8 cellular contexts compared by ENCODE assay signal in genomic region chr16:14289692-14290340, GRCh38.
A peak's percentile ranks its signal among the peaks of the same experiment; 100 is the strongest.
DNase-seq lines count a peak whose midpoint lies in the region; ATAC-seq, FAIRE-seq and TF ChIP-seq lines count a peak whose summit lies in the region.

No MANE protein-coding gene starts in this region.

- H3K4me3 ChIP-seq in astrocyte (ENCODE audit: insufficient read depth, low read depth, low read length) = no peak overlapping the region

- H3K4me3 Mint-ChIP-seq in natural killer cell = no peak overlapping the region
- no peak overlapping the region for H3K4me3 Mint-ChIP-seq in natural killer cell treated with Interleukin-12 subunit alpha and Interleukin-12 subunit beta and Interleukin-15 and Interleukin-18, amount 100 ng/mL, for 72 hours
- no peak overlapping the region for H3K4me3 Mint-ChIP-seq in astrocyte (ENCODE audit: unreplicated experiment)
- no peak overlapping the region for H3K4me3 Mint-ChIP-seq in osteocyte (ENCODE audit: unreplicated experiment)

- no peak overlapping the region for H3K4me2 ChIP-seq in astrocyte (ENCODE audit: low read length)

- peaks cover 8% of the 10 kb centered on the region for H3K4me1 ChIP-seq in astrocyte (ENCODE audit: insufficient read depth, low read length)

- H3K27me3 ChIP-seq in astrocyte (ENCODE audit: insufficient read depth, low read length) = no peaks in the 10 kb centered on the region

- intact Hi-C loops in natural killer cell (cut with micrococcal nuclease) = no loop called here

- TF ChIP-seq CTCF in natural killer cell (IDR thresholded peaks at IDR 0.05) (peak; percentile 33), astrocyte (IDR thresholded peaks at IDR 0.05; ENCODE audit: insufficient read depth, low read depth, low read length) (peak; percentile 28), osteocyte (IDR thresholded peaks at IDR 0.05) (peak; percentile 50)

- no peak for DNase-seq in natural killer cell
- no peak for DNase-seq in natural killer cell treated with Interleukin-12 subunit alpha and Interleukin-12 subunit beta and Interleukin-15 and Interleukin-18, amount 100 ng/mL, for 72 hours (ENCODE audit: low spot score)
- DNase-seq in NCI-H1930 (lab: John Stamatoyannopoulos, UW) = peak; percentile 28 to 68
- no peak for DNase-seq in astrocyte (ENCODE audit: low read depth)
- no peak for DNase-seq in osteocyte (ENCODE audit: extremely low spot score, unreplicated experiment)
- DNase-seq in anterior cingulate cortex (lab: John Stamatoyannopoulos, UW) = no peak
- DNase-seq in 8988T = no peak
- DNase-seq in activated CD8-positive, alpha-beta memory T cell treated with anti-CD3 and anti-CD28 coated beads, Interleukin-2, amount 50 U/mL, for 4 hours = no peak

- peaks cover 11% of the 10 kb centered on the region for H3K9me3 ChIP-seq in astrocyte (ENCODE audit: insufficient read depth, low read depth, low read length)

- peaks cover 16 to 29% of the 10 kb centered on the region in 2 donors for H3K4me1 Mint-ChIP-seq in natural killer cell
- peaks cover 15 to 17% of the 10 kb centered on the region in 2 donors for H3K4me1 Mint-ChIP-seq in natural killer cell treated with Interleukin-12 subunit alpha and Interleukin-12 subunit beta and Interleukin-15 and Interleukin-18, amount 100 ng/mL, for 72 hours (ENCODE audit: low read depth in 2 of 2)
- no peaks in the 10 kb centered on the region for H3K4me1 Mint-ChIP-seq in astrocyte (ENCODE audit: low read depth, unreplicated experiment)
- peaks cover 11% of the 10 kb centered on the region for H3K4me1 Mint-ChIP-seq in osteocyte (ENCODE audit: unreplicated experiment)

- no peaks in the 10 kb centered on the region for H3K27me3 Mint-ChIP-seq in natural killer cell (ENCODE audit: low read depth in 2 of 2)
- H3K27me3 Mint-ChIP-seq in natural killer cell treated with Interleukin-12 subunit alpha and Interleukin-12 subunit beta and Interleukin-15 and Interleukin-18, amount 100 ng/mL, for 72 hours = no peaks in the 10 kb centered on the region
- no peaks in the 10 kb centered on the region for H3K27me3 Mint-ChIP-seq in astrocyte (ENCODE audit: low read depth, unreplicated experiment)
- peaks cover 3% of the 10 kb centered on the region for H3K27me3 Mint-ChIP-seq in osteocyte (ENCODE audit: unreplicated experiment)

- no peak overlapping the region for H2AFZ ChIP-seq in astrocyte (ENCODE audit: low read depth, low read length)

- H3K9me3 Mint-ChIP-seq in natural killer cell (peaks cover 3 to 6% of the 10 kb centered on the region in 2 donors), astrocyte (ENCODE audit: unreplicated experiment) (peaks cover 12% of the 10 kb centered on the region), osteocyte (ENCODE audit: unreplicated experiment) (peaks cover 6% of the 10 kb centered on the region)
- peaks cover 4% of the 10 kb centered on the region for H3K9me3 Mint-ChIP-seq in natural killer cell treated with Interleukin-12 subunit alpha and Interleukin-12 subunit beta and Interleukin-15 and Interleukin-18, amount 100 ng/mL, for 72 hours

- H3K9ac ChIP-seq in astrocyte (ENCODE audit: low read length) = no peak overlapping the region

- H4K20me1 ChIP-seq in astrocyte (ENCODE audit: insufficient read depth, low read length) = no peaks in the 10 kb centered on the region

- FAIRE-seq in astrocyte (lab: Jason Lieb, UNC) = no peak

- H3K27ac Mint-ChIP-seq in natural killer cell (no peak overlapping the region), astrocyte (ENCODE audit: unreplicated experiment) (no peak overlapping the region), osteocyte (ENCODE audit: unreplicated experiment) (no peak overlapping the region)
- H3K27ac Mint-ChIP-seq in natural killer cell treated with Interleukin-12 subunit alpha and Interleukin-12 subunit beta and Interleukin-15 and Interleukin-18, amount 100 ng/mL, for 72 hours = no peak overlapping the region

- peaks cover 8% of the 10 kb centered on the region for H3K36me3 Mint-ChIP-seq in natural killer cell
- H3K36me3 Mint-ChIP-seq in natural killer cell treated with Interleukin-12 subunit alpha and Interleukin-12 subunit beta and Interleukin-15 and Interleukin-18, amount 100 ng/mL, for 72 hours = peaks cover 13% of the 10 kb centered on the region
- peaks cover 8% of the 10 kb centered on the region for H3K36me3 Mint-ChIP-seq in astrocyte (ENCODE audit: low read depth, unreplicated experiment)
- H3K36me3 Mint-ChIP-seq in osteocyte (ENCODE audit: unreplicated experiment) = peaks cover 3% of the 10 kb centered on the region

- H3K36me3 ChIP-seq in astrocyte (ENCODE audit: insufficient read depth, low read length) = no peaks in the 10 kb centered on the region

- H3K27ac ChIP-seq in astrocyte (ENCODE audit: low read depth, low read length) = no peak overlapping the region

- H3K79me2 ChIP-seq in astrocyte (ENCODE audit: insufficient read depth, low read length) = no peaks in the 10 kb centered on the region

- no peak for ATAC-seq in natural killer cell
- ATAC-seq in natural killer cell treated with Interleukin-12 subunit alpha and Interleukin-12 subunit beta and Interleukin-15 and Interleukin-18, amount 100 ng/mL, for 72 hours = no peak

Comparison
In these comparisons a context has a peak if more than half of its experiments do, and no peak if none do; other contexts are left out.
1. DNase-seq: peak in NCI-H1930 (2 of 2); none in natural killer cell (single experiment), natural killer cell treated with Interleukin-12 subunit alpha and Interleukin-12 subunit beta and Interleukin-15 and Interleukin-18, amount 100 ng/mL, for 72 hours (single experiment), astrocyte (single experiment), osteocyte (single experiment), anterior cingulate cortex (0 of 58), 8988T (single experiment) and activated CD8-positive, alpha-beta memory T cell treated with anti-CD3 and anti-CD28 coated beads, Interleukin-2, amount 50 U/mL, for 4 hours (single experiment).
2. Peak in every context shown above with its lines, with median percentiles within 50 percentile points of each other: CTCF ChIP-seq.